8 cellular contexts compared by ENCODE assay signal in genomic region chr11:90222459-90223247, GRCh38. TPM values are rescaled to one million over a fixed set of nuclear protein-coding genes. Genes with fewer than 3 reads are reported as not detected.
A peak's percentile ranks its signal among the peaks of the same experiment; 100 is the strongest.
DNase-seq lines count a peak whose midpoint lies in the region; TF ChIP-seq lines count a peak whose summit lies in the region.

TSS of gene CHORDC1 (minus strand) at chr11:90223049. CDS start at chr11:90222954, 95 bp downstream.

- peak within 1 kb of the TSS; percentile 81 for H3K4me3 ChIP-seq in H7 (ENCODE audit: insufficient read depth, low read depth, low read length)
- H3K4me3 ChIP-seq in Loucy (ENCODE audit: low read length, poor library complexity, severe bottlenecking): peak within 1 kb of the TSS; percentile 90
- H3K4me3 ChIP-seq in foreskin fibroblast (ENCODE audit: low read depth in 1 of 2, low read length in 2 of 2): peak within 1 kb of the TSS; percentile 79 to 85
- H3K4me3 ChIP-seq in neural cell (ENCODE audit: low read length): peak within 1 kb of the TSS; percentile 76
- H3K4me3 ChIP-seq in stomach: peak within 1 kb of the TSS; percentile 83 to 93 (median 88)

- in situ Hi-C loops in G401 (cut with HindIII; ENCODE audit: low sequenced_read_pairs): no loop called here

- TF ChIP-seq POLR2A in stomach (IDR thresholded peaks at IDR 0.05): peak in 2 of 4 donors; percentile 73 to 89

- H3K9me2 ChIP-seq in Loucy (replicated peaks; ENCODE audit: low read depth, low read length) (no peaks in the 10 kb centered on the region), neural cell (ENCODE audit: insufficient read depth, low read length) (no peaks in the 10 kb centered on the region)

- H3K27ac ChIP-seq in neural cell (ENCODE audit: low read length) (peak within 1 kb of the TSS; percentile 79), stomach (peak within 1 kb of the TSS; percentile 91 to 97 (median 93))

- H3K36me3 ChIP-seq in H7 (replicated peaks; ENCODE audit: control insufficient read depth, insufficient read depth, low read length) (no peaks in the 10 kb centered on the region), Loucy (ENCODE audit: insufficient read depth, low read length) (no peaks in the 10 kb centered on the region), neural cell (ENCODE audit: insufficient read depth, low read length) (no peaks in the 10 kb centered on the region), stomach (peaks cover 0 to under 1% (median 0%) of the 10 kb centered on the region in 4 donors)

- H4K20me1 ChIP-seq in Loucy (ENCODE audit: insufficient read depth, low read length, poor library complexity, severe bottlenecking) (peaks cover 51% of the 10 kb centered on the region), neural cell (ENCODE audit: insufficient read depth) (no peaks in the 10 kb centered on the region)

- H3K4me1 ChIP-seq in Loucy (ENCODE audit: insufficient read depth, low read length, poor library complexity, severe bottlenecking) (peaks cover 60% of the 10 kb centered on the region), stomach (peaks cover 18 to 67% (median 41%) of the 10 kb centered on the region in 4 donors)

- DNase-seq in G401 (ENCODE audit: low spot score) (peak; percentile 89), H7 (peak; percentile 85), SIG-M5 (lab: John Stamatoyannopoulos, UW) (peak; percentile 45), activated gamma-delta T cell (lab: John Stamatoyannopoulos, UW) (peak; percentile 74), foreskin fibroblast (peak; percentile 76 to 93), stomach (peak; percentile 93)

- intact Hi-C loops in stomach (cut with DNase I; ENCODE audit: low total_unique reads): no loop called here

- 0 to 1% (median 0%) methylated on average over 54 to 71 of the region's 71 CpGs for WGBS in stomach, 5 donors

- peak within 1 kb of the TSS; percentile 83 for H3K4me2 ChIP-seq in Loucy (ENCODE audit: low read depth, low read length, poor library complexity, severe bottlenecking)
- H3K4me2 ChIP-seq in neural cell (ENCODE audit: low read length): peak within 1 kb of the TSS; percentile 72

- no peak for TF ChIP-seq RAD21 in neural cell (conservative IDR thresholded peaks at IDR 0.05)

- H3K9ac ChIP-seq in Loucy (ENCODE audit: low read depth, low read length, poor library complexity, severe bottlenecking): peak within 1 kb of the TSS; percentile 80
- peak within 1 kb of the TSS; percentile 82 for H3K9ac ChIP-seq in neural cell (ENCODE audit: low read length)

- H3K79me2 ChIP-seq in Loucy (ENCODE audit: insufficient read depth, low read length) (peaks cover 59% of the 10 kb centered on the region), neural cell (replicated peaks; ENCODE audit: insufficient read depth, low read length) (peaks cover 49% of the 10 kb centered on the region)

- TF ChIP-seq EP300 in neural cell (conservative IDR thresholded peaks at IDR 0.05; ENCODE audit: poor library complexity, severe bottlenecking) (peak; percentile 37), stomach (IDR thresholded peaks at IDR 0.05) (no peak)

- peak within 1 kb of the TSS; percentile 86 for H2AFZ ChIP-seq in Loucy (ENCODE audit: low read length)
- H2AFZ ChIP-seq in neural cell (ENCODE audit: low read depth, low read length): peak within 1 kb of the TSS; percentile 83

- H3K27me3 ChIP-seq in H7 (ENCODE audit: control insufficient read depth, insufficient read depth, low read length) (no peaks in the 10 kb centered on the region), Loucy (ENCODE audit: insufficient read depth, low read length, poor library complexity, severe bottlenecking) (no peaks in the 10 kb centered on the region), neural cell (ENCODE audit: insufficient read depth, low read depth, low read length) (no peaks in the 10 kb centered on the region), stomach (no peaks in the 10 kb centered on the region)

- no peaks in the 10 kb centered on the region for H3K9me3 ChIP-seq in Loucy (ENCODE audit: insufficient read depth, low read depth, low read length)
- no peaks in the 10 kb centered on the region for H3K9me3 ChIP-seq in neural cell (ENCODE audit: low read length)
- no peaks in the 10 kb centered on the region for H3K9me3 ChIP-seq in stomach

- TF ChIP-seq CTCF in Loucy (conservative IDR thresholded peaks at IDR 0.05; ENCODE audit: low read length) (no peak), foreskin fibroblast (IDR thresholded peaks at IDR 0.05; ENCODE audit: low read depth, low read length) (no peak), neural cell (IDR thresholded peaks at IDR 0.05; ENCODE audit: poor library complexity, severe bottlenecking) (no peak), stomach (IDR thresholded peaks at IDR 0.05) (no peak)

- H3F3A ChIP-seq in Loucy (ENCODE audit: low read depth) (no peaks in the 10 kb centered on the region), neural cell (ENCODE audit: insufficient read depth, low read length, poor library complexity, severe bottlenecking) (no peaks in the 10 kb centered on the region)

TF ChIP-seq in neural cell, 6 proteins besides CTCF, POLR2A, EP300 and RAD21:
- TF ChIP-seq EZH2 (IDR thresholded peaks at IDR 0.05; ENCODE audit: borderline replicate concordance, insufficient read depth, low read length, poor library complexity, severe bottlenecking) (no peak), POLR2AphosphoS5 (IDR thresholded peaks at IDR 0.05) (peak; percentile 92), REST (IDR thresholded peaks at IDR 0.05; ENCODE audit: borderline replicate concordance) (peak; percentile 57), TAF1 (IDR thresholded peaks at IDR 0.05; ENCODE audit: low read depth) (peak; percentile 77), SMC3 (conservative IDR thresholded peaks at IDR 0.05; ENCODE audit: poor library complexity) (no peak), MXI1 (conservative IDR thresholded peaks at IDR 0.05; ENCODE audit: poor library complexity, severe bottlenecking) (peak; percentile 95)

RNA-seq across cellular contexts. Expression of gene CHORDC1, which starts in this region (rescaled TPM):
- total RNA-seq in G401 (2014; rRNA removed; shearing (Covaris generic)): 48.9 and 91.7 TPM in 2 replicates
- total RNA-seq in H7 (2014; rRNA removed; shearing (Covaris generic)): 23.7 and 29.1 TPM in 2 replicates
- polyA plus RNA-seq in neural cell (63.9 and 86.5 TPM in 2 replicates), stomach (10 to 100 TPM; 14.4 to 25.4 (median 15.3) TPM)
- polyA minus RNA-seq in neural cell: 110 and 139 TPM in 2 replicates
- 100 to 1,000 TPM in 1 of 5 donors, 10 to 100 TPM in 4; 37.7 to 102 (median 52.9) TPM for total RNA-seq in stomach

Comparison
In these comparisons a context has a peak if more than half of its experiments do, and no peak if none do; other contexts are left out.
1. Peak in every context shown above with its lines: DNase-seq, H3K4me3 ChIP-seq and H3K27ac ChIP-seq.